In the genomic region with DNA sequence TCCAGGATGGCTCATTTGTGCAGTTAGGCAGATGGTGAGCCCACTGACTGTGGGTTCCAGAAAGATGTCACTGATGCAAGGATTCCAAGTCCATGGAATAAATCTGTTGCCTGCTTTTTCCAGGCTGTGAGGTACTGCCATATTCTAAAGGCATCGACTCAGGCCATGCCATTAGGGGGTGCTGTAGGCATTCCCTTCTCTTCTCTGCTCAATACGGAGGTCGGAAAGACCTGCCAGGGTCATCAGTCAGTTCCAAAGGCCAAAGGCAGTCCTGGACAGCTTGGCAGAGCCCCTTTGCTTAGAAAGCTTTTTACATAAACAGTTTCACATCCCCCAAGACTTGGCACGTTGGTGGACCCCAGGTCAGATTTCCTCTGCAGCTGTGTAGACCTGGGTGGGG, we compare ENCODE assay signal across 9 cellular contexts. TPM values are rescaled to one million over a fixed set of nuclear protein-coding genes. Genes with fewer than 3 reads are reported as not detected.
DNase-seq lines count a peak whose midpoint lies in the region; ATAC-seq and TF ChIP-seq lines count a peak whose summit lies in the region.
"Had no signal": no experiment of that assay in that cellular context is flagged by ENCODE, and none has a peak within 500 bp of the region (broad histone marks: within the 10 kb centered on the region; RNA-seq: fewer than 3 reads in every experiment).

No MANE protein-coding gene starts in this region.

- H3K4me3 ChIP-seq in SJCRH30, result no peak overlapping the region
- H3K4me3 ChIP-seq in right lobe of liver, result no peak overlapping the region

- H3K27me3 ChIP-seq in SJCRH30, result peaks cover 12% of the 10 kb centered on the region
- no peaks in the 10 kb centered on the region for H3K27me3 ChIP-seq in right lobe of liver

- H3K9me3 ChIP-seq in SJCRH30 (replicated peaks), result no peaks in the 10 kb centered on the region
- no peaks in the 10 kb centered on the region for H3K9me3 ChIP-seq in right lobe of liver

- WGBS in right lobe of liver (ENCODE audit: insufficient coverage, low coverage, low lambda C conversion rate, missing lambda C conversion rate), result 0% methylated on average over 4 of the region's 4 CpGs

- H3K4me1 ChIP-seq in SJCRH30, result no peaks in the 10 kb centered on the region
- H3K4me1 ChIP-seq in right lobe of liver, result peaks cover 0 to 87% (median 36%) of the 10 kb centered on the region in 4 donors

- no peak for TF ChIP-seq POLR2A in right lobe of liver (IDR thresholded peaks at IDR 0.05)

- peak; percentile 80 to 91 (median 83) for TF ChIP-seq CTCF in right lobe of liver (IDR thresholded peaks at IDR 0.05)

- intact Hi-C loops in right lobe of liver (cut with DNase I), result loop anchor here (10.0 kb wide), 1 partner anchor 147 kb away; the partner anchor contains the start of genes MED8 (in 2 of the 2) and SZT2 (in 2 of the 2)

- H3K27ac ChIP-seq in SJCRH30, result no peak overlapping the region
- H3K27ac ChIP-seq in right lobe of liver, result peak overlapping the region in 1 of 3 donors; percentile 74
- peak overlapping the region; percentile 75 for H3K27ac ChIP-seq in temporal lobe (ENCODE audit: low read depth, low read length)

- ATAC-seq in right lobe of liver (peak; percentile 76 to 90 (median 81)), GM19395 (IDR thresholded peaks at IDR 0.05; ENCODE audit: unreplicated experiment) (no peak)

- H3K36me3 ChIP-seq in SJCRH30 (no peaks in the 10 kb centered on the region), right lobe of liver (no peaks in the 10 kb centered on the region)

- peak; percentile 51 for DNase-seq in DMS79 treated with DMSO at 0.1 percent for 48 hours (lab: John Stamatoyannopoulos, UW)
- DNase-seq in DMS79 (lab: John Stamatoyannopoulos, UW), result no peak
- DNase-seq in Kasumi-1 (lab: John Stamatoyannopoulos, UW), result peak; percentile 24 to 61
- peak; percentile 39 to 67 for DNase-seq in SJCRH30
- DNase-seq in dermis blood vessel endothelial cell, result peak; percentile 90
- DNase-seq in right lobe of liver, result peak; percentile 67 to 90 (median 79)

RNA-seq across cellular contexts. Expression of gene TMEM125, which starts 31.7 kb away (rescaled TPM):
- not detected in 2 replicates for total RNA-seq in SJCRH30 (2014; rRNA removed; shearing (Covaris generic))
- total RNA-seq in dermis blood vessel endothelial cell, result 0.05 TPM in 1 of 2 replicates, not detected in the other
- under 1 TPM in 2 of 6 experiments, not detected in 4; 0.21 to 0.27 TPM for total RNA-seq in right lobe of liver
- 0.49 TPM for total RNA-seq in temporal lobe
- total RNA-seq: CD4-positive, alpha-beta memory T cell had no signal

RNA-seq across cellular contexts. Expression of gene C1orf210, which starts 47.3 kb away (rescaled TPM):
- total RNA-seq in SJCRH30 (2014; rRNA removed; shearing (Covaris generic)), result not detected in 2 replicates
- total RNA-seq in dermis blood vessel endothelial cell (not detected in 2 replicates), right lobe of liver (1 to 10 TPM in 4 of 6 experiments, under 1 TPM in 2; 0.58 to 2.7 (median 1.7) TPM), temporal lobe (not detected)
- total RNA-seq: CD4-positive, alpha-beta memory T cell had no signal
